In genomic region chr11:32485733-32486132, GRCh38 we compare ENCODE assay signal across 7 cellular contexts. TPM values are rescaled to one million over a fixed set of nuclear protein-coding genes. Genes with fewer than 3 reads are reported as not detected.
"Had no signal": no experiment of that assay in that cellular context is flagged by ENCODE, and none has a peak within 500 bp of the region (broad histone marks: within the 10 kb centered on the region; RNA-seq: fewer than 3 reads in every experiment).

No MANE protein-coding gene starts in this region.

- H3K4me1 Mint-ChIP-seq: IgD-negative memory B cell had no signal

- H3K36me3 Mint-ChIP-seq: IgD-negative memory B cell had no signal

- H2AFZ ChIP-seq: GM23248 had no signal

- H3K4me3 ChIP-seq: GM23248 had no signal

- DNase-seq: GM23248, H9, HCEC 1CT, KBM-7 had no signal

- H3K4me2 ChIP-seq: KMS-11 had no signal

- H3K27ac Mint-ChIP-seq: H9, IgD-negative memory B cell had no signal

- H3K4me3 Mint-ChIP-seq: H9, IgD-negative memory B cell had no signal

- H3K9ac ChIP-seq: GM23248, KMS-11 had no signal

- H3K9me3 Mint-ChIP-seq: H9, IgD-negative memory B cell had no signal

- H3K27me3 Mint-ChIP-seq: IgD-negative memory B cell had no signal

- ATAC-seq: HepG2 had no signal

- H3K27ac ChIP-seq: GM23248, KMS-11 had no signal

RNA-seq across cellular contexts. Expression of gene WT1, which starts 50.4 kb away (rescaled TPM):
- total RNA-seq: GM23248 had no signal
- polyA plus RNA-seq: GM23248, IgD-negative memory B cell had no signal
